ENCODE assay signal across 1 cellular context in the genomic region with DNA sequence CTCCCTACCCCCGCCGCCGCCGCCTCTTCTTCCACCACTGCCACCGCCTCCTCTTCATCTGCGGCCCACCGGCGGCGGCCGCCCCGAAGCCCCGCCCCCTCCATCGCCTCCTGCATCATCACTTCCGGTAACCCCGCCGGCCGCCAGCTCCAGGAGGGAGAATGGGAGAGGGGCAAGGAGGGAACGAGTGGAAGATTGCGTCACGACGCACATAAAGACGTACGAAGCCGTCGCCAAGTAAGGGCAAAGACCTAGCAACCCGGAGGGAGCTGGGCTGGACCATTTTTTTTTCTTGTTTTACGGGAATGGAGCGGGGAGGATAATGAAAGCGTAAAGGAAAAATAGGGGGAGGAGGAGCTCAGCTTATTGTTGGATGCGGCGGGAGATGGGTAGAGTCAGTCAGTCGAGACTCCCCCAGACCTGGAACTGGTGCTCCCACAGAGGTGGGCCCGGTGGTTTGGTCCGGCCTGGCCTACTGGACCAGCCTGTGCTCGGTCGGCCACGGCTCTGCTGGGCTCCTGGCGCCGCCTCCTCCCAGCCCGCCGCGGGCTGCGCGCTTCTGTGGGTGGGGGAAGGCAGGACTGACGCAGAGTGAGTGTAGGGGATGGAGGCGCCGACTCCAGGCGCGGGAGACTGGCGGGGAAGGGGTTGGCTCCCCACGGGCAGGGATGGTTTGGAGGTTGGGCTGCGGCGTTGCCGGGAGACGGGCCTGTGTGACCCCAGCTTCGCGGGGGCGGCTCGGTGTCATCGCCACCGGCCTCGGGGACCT.
TF ChIP-seq lines count a peak whose summit lies in the region.

A gene with protein sequence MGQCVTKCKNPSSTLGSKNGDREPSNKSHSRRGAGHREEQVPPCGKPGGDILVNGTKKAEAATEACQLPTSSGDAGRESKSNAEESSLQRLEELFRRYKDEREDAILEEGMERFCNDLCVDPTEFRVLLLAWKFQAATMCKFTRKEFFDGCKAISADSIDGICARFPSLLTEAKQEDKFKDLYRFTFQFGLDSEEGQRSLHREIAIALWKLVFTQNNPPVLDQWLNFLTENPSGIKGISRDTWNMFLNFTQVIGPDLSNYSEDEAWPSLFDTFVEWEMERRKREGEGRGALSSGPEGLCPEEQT (minus strand): TSS at position 60 of the 769 bp plus-strand sequence. CDS start 37,820 bp downstream, outside the sequence.
A gene with protein sequence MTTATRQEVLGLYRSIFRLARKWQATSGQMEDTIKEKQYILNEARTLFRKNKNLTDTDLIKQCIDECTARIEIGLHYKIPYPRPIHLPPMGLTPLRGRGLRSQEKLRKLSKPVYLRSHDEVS (plus strand): TSS at position 473 of the 769 bp plus-strand sequence. CDS start 14,785 bp downstream, outside the sequence.

TF ChIP-seq in endothelial cell of umbilical vein, 7 proteins besides CTCF, POLR2A, EP300 and RAD21:
- no peak for TF ChIP-seq EZH2 (IDR thresholded peaks at IDR 0.05; ENCODE audit: borderline replicate concordance, low read depth, low read length, severe bottlenecking)
- TF ChIP-seq FOS (IDR thresholded peaks at IDR 0.05; ENCODE audit: borderline replicate concordance, insufficient read depth, low read length), result no peak
- peak; percentile 5 for TF ChIP-seq JUN (IDR thresholded peaks at IDR 0.05; ENCODE audit: borderline replicate concordance, insufficient read depth, insufficient read length, low read depth)
- TF ChIP-seq POLR2AphosphoS5 (IDR thresholded peaks at IDR 0.05; ENCODE audit: insufficient read depth, low read depth, low read length), result peak; percentile 80
- TF ChIP-seq, protein P1, sequence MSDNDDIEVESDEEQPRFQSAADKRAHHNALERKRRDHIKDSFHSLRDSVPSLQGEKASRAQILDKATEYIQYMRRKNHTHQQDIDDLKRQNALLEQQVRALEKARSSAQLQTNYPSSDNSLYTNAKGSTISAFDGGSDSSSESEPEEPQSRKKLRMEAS (IDR thresholded peaks at IDR 0.05; ENCODE audit: insufficient read depth, insufficient read length), result no peak
- TF ChIP-seq MYC (IDR thresholded peaks at IDR 0.05; ENCODE audit: low read depth, low read length), result no peak
- no peak for TF ChIP-seq GATA2 (IDR thresholded peaks at IDR 0.05; ENCODE audit: insufficient read depth, insufficient read length, low read depth, low read length)
TF ChIP-seq in endothelial cell of umbilical vein: peak in this region for 2.
